ENCODE assay signal across 25 cellular contexts in the genomic region with DNA sequence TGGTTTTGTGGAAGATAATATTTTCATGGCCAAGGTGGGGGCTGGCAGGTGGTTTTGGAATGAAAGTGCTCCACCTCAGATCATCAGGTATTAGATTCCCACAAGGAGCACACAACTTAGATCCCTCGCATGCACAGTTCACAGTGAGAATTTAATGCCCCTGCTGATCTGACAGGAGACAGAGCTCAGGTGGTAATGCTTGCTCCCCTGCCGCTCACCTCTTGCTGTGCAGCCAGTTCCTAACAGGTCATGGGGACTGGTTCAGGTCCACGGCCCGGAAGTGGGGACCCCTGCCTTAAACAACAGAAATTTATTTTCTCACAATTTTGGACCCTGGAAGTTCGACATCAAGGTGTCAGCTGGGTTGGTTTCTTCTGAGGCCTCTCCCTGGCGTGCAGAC.
"Had no signal": no experiment of that assay in that cellular context is flagged by ENCODE, and none has a peak within 500 bp of the region (broad histone marks: within the 10 kb centered on the region; RNA-seq: fewer than 3 reads in every experiment).

No MANE protein-coding gene starts in this region.

- DNase-seq: activated CD4-positive, alpha-beta memory T cell treated with anti-CD3 and anti-CD28 coated beads for 36 hours; activated CD4-positive, alpha-beta T cell treated with anti-CD3 and anti-CD28 coated beads, Interleukin-2, amount 10 ng/mL, durations not matched to agents 7 days and 5 days; activated CD4-positive, CD25-positive, alpha-beta regulatory T cell; activated CD8-positive, alpha-beta memory T cell treated with anti-CD3 and anti-CD28 coated beads for 24 hours; activated effector memory CD4-positive, alpha-beta T cell treated with anti-CD3 and anti-CD28 coated beads, Interleukin-2, amount 50 U/mL, for 16 hours; activated naive CD4-positive, alpha-beta T cell treated with Interleukin-2 at 50 U/mL for 16 hours; activated naive CD8-positive, alpha-beta T cell treated with anti-CD3 and anti-CD28 coated beads, Interleukin-2, amount 50 U/mL, for 24 hours; activated T-cell treated with anti-CD3 and anti-CD28 coated beads, Interleukin-2, amount 50 U/mL, for 4 hours; amygdala; brain microvascular endothelial cell; MV-4-11; NCI-H1092 treated with DMSO at 0.1 percent for 48 hours; NCI-H1417 treated with DMSO at 0.1 percent for 48 hours; NCI-H1694; NCI-H2029; NCI-H2107; NCI-H2171 treated with DMSO at 0.1 percent for 48 hours; NCI-H226; NCI-H526; NK-92 treated with Interleukin-12 subunit alpha and Interleukin-12 subunit beta, amount 100 ng/mL, for 24 hours; SHP77 treated with DMSO at 0.1 percent for 48 hours had no signal

- H3K27ac ChIP-seq: brain microvascular endothelial cell, cardiac muscle cell, KMS-11 had no signal

- H3K9me3 Mint-ChIP-seq: activated CD4-positive, alpha-beta memory T cell treated with anti-CD3 and anti-CD28 coated beads for 36 hours; activated CD4-positive, alpha-beta T cell treated with anti-CD3 and anti-CD28 coated beads, Interleukin-2, amount 10 ng/mL, durations not matched to agents 7 days and 5 days; activated naive CD4-positive, alpha-beta T cell treated with anti-CD3 and anti-CD28 coated beads, Interleukin-2, amount 50 U/mL, for 72 hours; activated naive CD8-positive, alpha-beta T cell treated with anti-CD3 and anti-CD28 coated beads, Interleukin-2, amount 50 U/mL, for 24 hours; activated T-cell treated with anti-CD3 and anti-CD28 coated beads, Interleukin-2, amount 50 U/mL, for 4 hours; T-helper 1 cell treated with Interleukin-12 subunit alpha and Interleukin-12 subunit beta and Interleukin-4 antibody, amounts not matched to agents 30 μg/mL and 1 μg/mL, for 36 hours had no signal

- H3K36me3 ChIP-seq: brain microvascular endothelial cell, cardiac muscle cell had no signal

- H3K4me3 ChIP-seq: cardiac muscle cell had no signal

- H3K27me3 ChIP-seq: brain microvascular endothelial cell, cardiac muscle cell had no signal

- H3K4me1 Mint-ChIP-seq: activated CD4-positive, alpha-beta T cell treated with anti-CD3 and anti-CD28 coated beads, Interleukin-2, amount 10 ng/mL, durations not matched to agents 7 days and 5 days had no signal

- H3K27me3 Mint-ChIP-seq: activated CD4-positive, alpha-beta memory T cell treated with anti-CD3 and anti-CD28 coated beads for 36 hours; activated CD4-positive, alpha-beta T cell treated with anti-CD3 and anti-CD28 coated beads, Interleukin-2, amount 10 ng/mL, durations not matched to agents 7 days and 5 days; activated naive CD8-positive, alpha-beta T cell treated with anti-CD3 and anti-CD28 coated beads, Interleukin-2, amount 50 U/mL, for 24 hours had no signal

- ATAC-seq: activated naive CD4-positive, alpha-beta T cell treated with anti-CD3 and anti-CD28 coated beads, Interleukin-2, amount 50 U/mL, for 72 hours; activated naive CD8-positive, alpha-beta T cell treated with anti-CD3 and anti-CD28 coated beads, Interleukin-2, amount 50 U/mL, for 24 hours; activated T-cell treated with anti-CD3 and anti-CD28 coated beads, Interleukin-2, amount 50 U/mL, for 4 hours had no signal

- H3K27ac Mint-ChIP-seq: activated CD4-positive, alpha-beta memory T cell treated with anti-CD3 and anti-CD28 coated beads for 36 hours; activated CD4-positive, alpha-beta T cell treated with anti-CD3 and anti-CD28 coated beads, Interleukin-2, amount 10 ng/mL, durations not matched to agents 7 days and 5 days; activated naive CD4-positive, alpha-beta T cell treated with anti-CD3 and anti-CD28 coated beads, Interleukin-2, amount 50 U/mL, for 72 hours; activated naive CD8-positive, alpha-beta T cell treated with anti-CD3 and anti-CD28 coated beads, Interleukin-2, amount 50 U/mL, for 24 hours; T-helper 1 cell treated with Interleukin-12 subunit alpha and Interleukin-12 subunit beta and Interleukin-4 antibody, amounts not matched to agents 30 μg/mL and 1 μg/mL, for 36 hours had no signal

- H3K4me3 Mint-ChIP-seq: activated CD4-positive, alpha-beta memory T cell treated with anti-CD3 and anti-CD28 coated beads for 36 hours; activated CD4-positive, alpha-beta T cell treated with anti-CD3 and anti-CD28 coated beads, Interleukin-2, amount 10 ng/mL, durations not matched to agents 7 days and 5 days; activated naive CD8-positive, alpha-beta T cell treated with anti-CD3 and anti-CD28 coated beads, Interleukin-2, amount 50 U/mL, for 24 hours; activated T-cell treated with anti-CD3 and anti-CD28 coated beads, Interleukin-2, amount 50 U/mL, for 4 hours; T-helper 1 cell treated with Interleukin-12 subunit alpha and Interleukin-12 subunit beta and Interleukin-4 antibody, amounts not matched to agents 30 μg/mL and 1 μg/mL, for 36 hours had no signal

- H3K36me3 Mint-ChIP-seq: activated CD4-positive, alpha-beta memory T cell treated with anti-CD3 and anti-CD28 coated beads for 36 hours; activated naive CD4-positive, alpha-beta T cell treated with anti-CD3 and anti-CD28 coated beads, Interleukin-2, amount 50 U/mL, for 72 hours had no signal
